In genomic region chr17:59845595-59846390, GRCh38 we compare ENCODE assay signal across 8 cellular contexts. TPM values are rescaled to one million over a fixed set of nuclear protein-coding genes. Genes with fewer than 3 reads are reported as not detected.
DNase-seq lines count a peak whose midpoint lies in the region; ATAC-seq and TF ChIP-seq lines count a peak whose summit lies in the region.

No MANE protein-coding gene starts in this region.

- H3K36me3 ChIP-seq in mucosa of stomach (ENCODE audit: control insufficient read depth, insufficient read depth, low read length) (peaks cover 6% of the 10 kb centered on the region), aorta (ENCODE audit: control insufficient read depth in 1 of 2, insufficient read depth in 2 of 2, low read length in 1 of 2) (no peaks in the 10 kb centered on the region)

- no peak for TF ChIP-seq CTCF in GM12865 (IDR thresholded peaks at IDR 0.05; ENCODE audit: insufficient read depth, low read depth, low read length, missing control alignments)
- TF ChIP-seq CTCF in NB4 (IDR thresholded peaks at IDR 0.05; ENCODE audit: low read depth, low read length), result no peak
- TF ChIP-seq CTCF in dorsolateral prefrontal cortex (IDR thresholded peaks at IDR 0.05 in 54 of 56, conservative IDR thresholded peaks at IDR 0.05 in 2 of 56; ENCODE audit: low read depth in 1 of 56, partially characterized antibody in 56 of 56), result no peak

- H3K4me3 Mint-ChIP-seq in T-cell, result peak overlapping the region in 2 of 3 donors; percentile 4 to 15
- H3K4me3 Mint-ChIP-seq in effector memory CD8-positive, alpha-beta T cell, result no peak overlapping the region

- ATAC-seq in T-cell (replicated peaks in 1 of 4), result peak in 2 of 4 experiments; percentile 9 to 10
- ATAC-seq in aorta (ENCODE audit: low FRiP score), result peak; percentile 61
- ATAC-seq in HG02973 (IDR thresholded peaks at IDR 0.05; ENCODE audit: unreplicated experiment), result no peak
- ATAC-seq in effector memory CD8-positive, alpha-beta T cell (replicated peaks), result no peak

- no peaks in the 10 kb centered on the region for H3K9me3 ChIP-seq in mucosa of stomach (ENCODE audit: control insufficient read depth, low read length)
- H3K9me3 ChIP-seq in aorta (ENCODE audit: control insufficient read depth, low read length), result no peaks in the 10 kb centered on the region

- DNase-seq in GM12865 (ENCODE audit: low read depth) (peak; percentile 73), NB4 (ENCODE audit: low read depth) (peak; percentile 45), T-cell (no peak), dorsolateral prefrontal cortex (peak in 4 of 10 donors; percentile 10 to 59 (median 38)), aorta (peak in 1 of 2 donors; percentile 49)
- no peak for DNase-seq in effector memory CD8-positive, alpha-beta T cell

- intact Hi-C loops in dorsolateral prefrontal cortex (cut with DNase I), result no loop called here
- intact Hi-C loops in aorta (cut with DNase I), result no loop called here

- peak overlapping the region; percentile 85 to 88 for H3K27ac Mint-ChIP-seq in T-cell
- peak overlapping the region in 1 of 2 donors; percentile 59 for H3K27ac Mint-ChIP-seq in effector memory CD8-positive, alpha-beta T cell

- CTCF ChIA-PET in T-cell (lab: Charles Lee), result interaction anchor here in 1 of 2 donors (0.5 to 1.5 kb wide), 3 partner anchors 21 to 92 kb away, joined by 6 to 7 read pairs (median 7); no protein-coding TSS in a partner anchor

- H3K36me3 Mint-ChIP-seq in T-cell, result peaks cover 15% of the 10 kb centered on the region
- H3K36me3 Mint-ChIP-seq in effector memory CD8-positive, alpha-beta T cell (ENCODE audit: insufficient read depth), result peaks cover 36% of the 10 kb centered on the region

- H3K4me1 ChIP-seq in mucosa of stomach (ENCODE audit: control insufficient read depth, insufficient read depth, low read length) (peaks cover 60% of the 10 kb centered on the region), aorta (ENCODE audit: control insufficient read depth in 1 of 2, insufficient read depth in 2 of 2, low read length in 2 of 2) (peaks cover 4 to 11% of the 10 kb centered on the region in 2 donors)

- peaks cover 53 to 82% (median 77%) of the 10 kb centered on the region in 3 donors for H3K4me1 Mint-ChIP-seq in T-cell
- H3K4me1 Mint-ChIP-seq in effector memory CD8-positive, alpha-beta T cell (ENCODE audit: low read depth in 2 of 2), result peaks cover 38 to 40% of the 10 kb centered on the region in 2 donors

- H3K27ac ChIP-seq in dorsolateral prefrontal cortex (peak overlapping the region in 57 of 59 donors; percentile 6 to 90 (median 78)), aorta (ENCODE audit: low read depth in 1 of 2, low read length in 2 of 2) (peak overlapping the region; percentile 93 to 99)

- 17 to 24% methylated on average over 3 of the region's 3 CpGs for WGBS in aorta, 2 donors

- peak overlapping the region; percentile 12; the same call in 1 of the 2 replicates for H3K4me3 ChIP-seq in GM12865 (ENCODE audit: low read depth, low read length)
- no peak overlapping the region for H3K4me3 ChIP-seq in NB4 (ENCODE audit: low read depth, low read length)
- peak overlapping the region in 2 of 59 donors; percentile 24 to 25 for H3K4me3 ChIP-seq in dorsolateral prefrontal cortex
- no peak overlapping the region for H3K4me3 ChIP-seq in mucosa of stomach (ENCODE audit: low read length)
- H3K4me3 ChIP-seq in aorta (ENCODE audit: low read length in 2 of 2), result no peak overlapping the region

- H3K9ac ChIP-seq in mucosa of stomach (ENCODE audit: low read length), result peak overlapping the region; percentile 69

- H3K27me3 Mint-ChIP-seq in T-cell, result no peaks in the 10 kb centered on the region
- no peaks in the 10 kb centered on the region for H3K27me3 Mint-ChIP-seq in effector memory CD8-positive, alpha-beta T cell

- no peak for TF ChIP-seq POLR2A in NB4 (IDR thresholded peaks at IDR 0.05; ENCODE audit: extremely low read depth, insufficient read length)

- H3K27me3 ChIP-seq in dorsolateral prefrontal cortex (no peaks in the 10 kb centered on the region), mucosa of stomach (ENCODE audit: control insufficient read depth, insufficient read depth, low read length) (no peaks in the 10 kb centered on the region), aorta (ENCODE audit: control insufficient read depth in 1 of 2, insufficient read depth in 2 of 2, low read length in 1 of 2) (peaks cover 0 to 2% of the 10 kb centered on the region in 2 donors)

- POLR2A ChIA-PET in T-cell (lab: Charles Lee), result interaction anchor here in 1 of 2 donors (0.5 to 0.8 kb wide), 3 partner anchors 16 to 88 kb away, joined by 4 to 5 read pairs (median 4); no protein-coding TSS in a partner anchor

- no peaks in the 10 kb centered on the region for H3K9me3 Mint-ChIP-seq in T-cell
- H3K9me3 Mint-ChIP-seq in effector memory CD8-positive, alpha-beta T cell, result no peaks in the 10 kb centered on the region

RNA-seq across cellular contexts. Expression of gene TUBD1, which starts 47.0 kb away (rescaled TPM):
- total RNA-seq in T-cell (10 to 100 TPM; 16.6 to 27.9 (median 25.1) TPM), dorsolateral prefrontal cortex (10 to 100 TPM in 100 of 120 experiments, 1 to 10 TPM in 20; 7.0 to 22.2 (median 12.5) TPM), aorta (10 to 100 TPM in 1 of 2 donors, 1 to 10 TPM in 1; 9.4 to 12.0 TPM)
- 1 to 10 TPM; 6.6 to 8.4 TPM for polyA plus RNA-seq in aorta

RNA-seq across cellular contexts. Expression of gene RPS6KB1, which starts 47.1 kb away (rescaled TPM):
- total RNA-seq in T-cell (10 to 100 TPM; 57.7 to 90.4 (median 61.7) TPM), dorsolateral prefrontal cortex (10 to 100 TPM; 37.9 to 72.2 (median 53.0) TPM), aorta (10 to 100 TPM; 40.9 to 51.0 TPM)
- 10 to 100 TPM in 1 of 2 donors, 1 to 10 TPM in 1; 9.6 to 10.4 TPM for polyA plus RNA-seq in aorta

Comparison
In these comparisons a context has a peak if more than half of its experiments do, and no peak if none do; other contexts are left out.
1. DNase-seq: peak in GM12865 (single experiment) and NB4 (single experiment); none in T-cell (0 of 34) and effector memory CD8-positive, alpha-beta T cell (0 of 3).
2. H3K4me3 Mint-ChIP-seq: peak in T-cell (2 of 3); none in effector memory CD8-positive, alpha-beta T cell (0 of 2).